Comparison of ENCODE assay signal across 21 cellular contexts in the genomic region with DNA sequence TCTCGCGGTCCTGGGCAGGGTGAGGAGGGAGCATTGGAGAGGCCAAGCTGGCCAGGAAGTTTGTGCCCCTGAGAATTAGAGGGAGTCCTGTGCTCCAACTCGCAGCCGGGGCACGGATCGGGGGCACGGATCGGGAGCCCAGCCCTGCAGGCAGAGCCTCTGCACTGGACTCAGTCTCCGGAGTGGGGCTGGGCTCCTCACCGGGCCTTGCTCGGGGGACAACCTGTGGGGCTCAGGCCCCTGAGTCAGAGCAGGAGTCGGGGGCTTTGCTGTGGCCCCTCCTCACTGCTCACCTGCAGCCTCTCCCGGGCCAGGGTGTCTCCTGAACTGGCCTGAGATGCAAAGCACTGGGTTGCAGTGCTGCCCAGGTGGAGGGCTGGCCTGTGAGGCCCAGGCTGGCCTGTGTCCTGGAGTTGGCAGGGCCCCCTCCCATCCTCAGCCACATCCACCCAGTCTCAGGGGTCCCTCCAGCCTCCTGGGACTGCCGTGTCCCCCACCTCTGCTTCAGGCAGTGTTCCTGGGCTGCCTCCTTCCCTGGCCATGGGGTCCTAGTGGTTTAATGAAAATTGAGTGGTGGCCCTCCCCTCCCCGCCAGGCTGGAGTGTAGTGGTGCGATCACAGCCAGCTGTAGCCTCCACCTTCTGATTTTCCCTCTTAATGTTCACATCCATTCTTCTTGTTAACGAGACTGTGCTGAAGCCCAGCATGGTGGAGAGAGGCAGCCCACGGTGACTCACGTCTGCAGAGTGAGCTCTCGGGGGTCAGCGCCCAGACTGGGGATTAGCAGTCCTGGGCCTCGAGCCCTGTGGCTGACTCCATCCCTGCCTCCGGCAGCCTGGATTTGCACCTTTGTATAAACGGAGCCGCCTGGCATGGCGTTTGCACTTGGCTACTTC. TPM values are rescaled to one million over a fixed set of nuclear protein-coding genes. Genes with fewer than 3 reads are reported as not detected.
DNase-seq lines count a peak whose midpoint lies in the region; ATAC-seq and TF ChIP-seq lines count a peak whose summit lies in the region.
"Had no signal": no experiment of that assay in that cellular context is flagged by ENCODE, and none has a peak within 500 bp of the region (broad histone marks: within the 10 kb centered on the region; RNA-seq: fewer than 3 reads in every experiment).

No MANE protein-coding gene starts in this region.

- H3K9me3 ChIP-seq in GM23248 (ENCODE audit: low read depth) (no peaks in the 10 kb centered on the region), osteoblast (ENCODE audit: low read depth, low read length) (no peaks in the 10 kb centered on the region), tibial artery (no peaks in the 10 kb centered on the region)
- H3K9me3 ChIP-seq: breast epithelium, tibial nerve had no signal

- no peak overlapping the region for H3K9ac ChIP-seq in GM23248

- intact Hi-C loops in tibial artery (cut with DNase I; ENCODE audit: low total_unique reads), result no loop called here

- no peaks in the 10 kb centered on the region for H3K9me2 ChIP-seq in GM23248 (ENCODE audit: insufficient read depth)

- no peak overlapping the region for H3K27ac ChIP-seq in GM23248
- no peak overlapping the region for H3K27ac ChIP-seq in osteoblast (ENCODE audit: low read depth, low read length)
- H3K27ac ChIP-seq in tibial artery, result no peak overlapping the region
- H3K27ac ChIP-seq: breast epithelium, coronary artery, tibial nerve had no signal

- 50 to 60% methylated on average over 24 to 26 of the region's 26 CpGs for WGBS in GM23248 (ENCODE audit: low coverage in 1 of 2, low lambda C conversion rate in 2 of 2, missing lambda C conversion rate in 2 of 2), 2 experiments

- in situ Hi-C loops in GM23248 (cut with MboI), result no loop called here

- DNase-seq in GM23248 (peak; percentile 51), M059J (ENCODE audit: low read depth) (peak; percentile 19), fibroblast of mammary gland (ENCODE audit: low read depth) (peak; percentile 37), osteoblast (ENCODE audit: insufficient read length, low spot score, missing footprints) (peak; percentile 92), tibial artery (no peak), putamen (ENCODE audit: low spot score) (no peak)
- DNase-seq: activated CD4-positive, alpha-beta T cell treated with anti-CD3 and anti-CD28 coated beads for 1 hour; activated T-cell treated with anti-CD3 and anti-CD28 coated beads, Interleukin-2, amount 50 U/mL, for 72 hours; Karpas-422; NCI-H1092 treated with DMSO at 0.1 percent for 48 hours; NCI-H510A; stimulated activated CD4-positive, alpha-beta T cell treated with anti-CD3 and anti-CD28 coated beads, Interleukin-1b, Interleukin-23, amount 100 ng/mL, for 48 hours; stimulated activated naive CD4-positive, alpha-beta T cell had no signal

- peaks cover 4% of the 10 kb centered on the region; the same call in 1 of the 2 replicates for H3K4me1 ChIP-seq in GM23248 (ENCODE audit: insufficient read depth)
- H3K4me1 ChIP-seq in osteoblast (ENCODE audit: insufficient read depth, low read length), result peaks cover 4% of the 10 kb centered on the region
- H3K4me1 ChIP-seq in tibial artery, result peaks cover 0 to 10% (median 8%) of the 10 kb centered on the region in 4 donors

- H3K4me2 ChIP-seq in GM23248 (ENCODE audit: unreplicated experiment), result no peak overlapping the region
- H3K4me2 ChIP-seq in osteoblast (ENCODE audit: insufficient read depth, low read length), result no peak overlapping the region

- H3K79me2 ChIP-seq in GM23248 (ENCODE audit: insufficient read depth), result peaks cover 15% of the 10 kb centered on the region
- peaks cover 21% of the 10 kb centered on the region for H3K79me2 ChIP-seq in osteoblast (ENCODE audit: insufficient read depth, low read length)

- H3K4me3 ChIP-seq in GM23248, result no peak overlapping the region
- no peak overlapping the region for H3K4me3 ChIP-seq in fibroblast of mammary gland (ENCODE audit: control insufficient read depth, low read depth, low read length)
- H3K4me3 ChIP-seq in osteoblast (ENCODE audit: insufficient read depth, low read length), result no peak overlapping the region
- H3K4me3 ChIP-seq in tibial artery, result no peak overlapping the region
- H3K4me3 ChIP-seq: breast epithelium, coronary artery, lung, tibial nerve had no signal

- H4K20me1 ChIP-seq in GM23248 (ENCODE audit: insufficient read depth) (no peaks in the 10 kb centered on the region), osteoblast (ENCODE audit: insufficient read depth, low read length) (peaks cover 26% of the 10 kb centered on the region)

- no peaks in the 10 kb centered on the region for H3K36me3 ChIP-seq in GM23248 (ENCODE audit: low read depth)
- peaks cover 4% of the 10 kb centered on the region for H3K36me3 ChIP-seq in osteoblast (ENCODE audit: insufficient read depth, low read length)
- peaks cover 0 to 87% (median 14%) of the 10 kb centered on the region in 3 donors for H3K36me3 ChIP-seq in tibial artery
- H3K36me3 ChIP-seq: breast epithelium had no signal

- H2AFZ ChIP-seq in GM23248, result no peak overlapping the region
- H2AFZ ChIP-seq in osteoblast (ENCODE audit: low read length), result no peak overlapping the region

- TF ChIP-seq CTCF in fibroblast of mammary gland (conservative IDR thresholded peaks at IDR 0.05; ENCODE audit: control insufficient read depth, insufficient read depth, low read depth, low read length) (no peak), osteoblast (IDR thresholded peaks at IDR 0.05; ENCODE audit: extremely low read depth, low read depth, low read length) (no peak), tibial artery (IDR thresholded peaks at IDR 0.05) (no peak)

- H3K27me3 ChIP-seq in GM23248 (replicated peaks; ENCODE audit: insufficient read depth), result no peaks in the 10 kb centered on the region
- no peaks in the 10 kb centered on the region for H3K27me3 ChIP-seq in osteoblast (ENCODE audit: insufficient read depth, low read length)
- no peaks in the 10 kb centered on the region for H3K27me3 ChIP-seq in tibial artery
- H3K27me3 ChIP-seq: breast epithelium, tibial nerve had no signal

- ATAC-seq in GM18511 (IDR thresholded peaks at IDR 0.05; ENCODE audit: unreplicated experiment) (no peak), HG03139 (IDR thresholded peaks at IDR 0.05; ENCODE audit: unreplicated experiment) (no peak)
- ATAC-seq: activated T-cell treated with anti-CD3 and anti-CD28 coated beads, Interleukin-2, amount 50 U/mL, for 72 hours; sciatic nerve had no signal

- H3F3A ChIP-seq in GM23248 (ENCODE audit: insufficient read depth), result no peaks in the 10 kb centered on the region

RNA-seq across cellular contexts. Expression of gene MIB2, which starts 6.6 kb away (rescaled TPM):
- 70.5 and 100 TPM in 2 replicates for total RNA-seq in GM23248 (2014; rRNA removed; shearing (Covaris generic))
- 29.2 and 30.3 TPM in 2 replicates for polyA plus RNA-seq in GM23248 (2016; fragmentation: Nextera tagmentation; extraction: Ambion mirVana)
- 15.8 and 28.6 TPM in 2 replicates for total RNA-seq in M059J (2014; rRNA removed; shearing (Covaris generic))
- total RNA-seq in osteoblast, result 74.0 and 80.7 TPM in 2 replicates

RNA-seq across cellular contexts. Expression of gene MMP23B, which starts 10.0 kb away (rescaled TPM):
- total RNA-seq in GM23248 (2014; rRNA removed; shearing (Covaris generic)), result not detected in 2 replicates
- polyA plus RNA-seq in GM23248 (2016; fragmentation: Nextera tagmentation; extraction: Ambion mirVana), result 1.1 TPM in 1 of 2 replicates, not detected in the other
- 0.27 TPM in 1 of 2 replicates, not detected in the other for total RNA-seq in M059J (2014; rRNA removed; shearing (Covaris generic))
- 0.59 and 1.1 TPM in 2 replicates for total RNA-seq in osteoblast

RNA-seq across cellular contexts. Expression of gene FNDC10, which starts 22.0 kb away (rescaled TPM):
- total RNA-seq in GM23248 (2014; rRNA removed; shearing (Covaris generic)), result 7.7 and 9.8 TPM in 2 replicates
- 3.1 and 3.9 TPM in 2 replicates for polyA plus RNA-seq in GM23248 (2016; fragmentation: Nextera tagmentation; extraction: Ambion mirVana)
- 1.1 and 6.1 TPM in 2 replicates for total RNA-seq in M059J (2014; rRNA removed; shearing (Covaris generic))
- total RNA-seq in osteoblast, result 2.1 and 2.5 TPM in 2 replicates
- total RNA-seq: HT-29 had no signal

RNA-seq across cellular contexts. Expression of gene CDK11B, which starts 36.9 kb away (rescaled TPM):
- total RNA-seq in GM23248 (2014; rRNA removed; shearing (Covaris generic)), result 8.2 and 11.7 TPM in 2 replicates
- 18.2 and 19.1 TPM in 2 replicates for polyA plus RNA-seq in GM23248 (2016; fragmentation: Nextera tagmentation; extraction: Ambion mirVana)
- total RNA-seq in M059J (2014; rRNA removed; shearing (Covaris generic)), result 7.4 and 13.2 TPM in 2 replicates
- 5.3 and 5.8 TPM in 2 replicates for total RNA-seq in osteoblast

RNA-seq across cellular contexts. Expression of gene SSU72, which starts 47.3 kb away (rescaled TPM):
- total RNA-seq in GM23248 (2014; rRNA removed; shearing (Covaris generic)), result 60.8 and 69.2 TPM in 2 replicates
- polyA plus RNA-seq in GM23248 (2016; fragmentation: Nextera tagmentation; extraction: Ambion mirVana), result 195 and 204 TPM in 2 replicates
- 69.3 and 96.9 TPM in 2 replicates for total RNA-seq in M059J (2014; rRNA removed; shearing (Covaris generic))
- total RNA-seq in osteoblast, result 67.2 and 73.1 TPM in 2 replicates

Comparison
In these comparisons a context has a peak if more than half of its experiments do, and no peak if none do; other contexts are left out.
1. DNase-seq: peak in GM23248 (single experiment), M059J (single experiment), fibroblast of mammary gland (single experiment) and osteoblast (single experiment); none in tibial artery (0 of 2) and putamen (single experiment).